ENCODE assay signal across 9 cellular contexts in the genomic region with DNA sequence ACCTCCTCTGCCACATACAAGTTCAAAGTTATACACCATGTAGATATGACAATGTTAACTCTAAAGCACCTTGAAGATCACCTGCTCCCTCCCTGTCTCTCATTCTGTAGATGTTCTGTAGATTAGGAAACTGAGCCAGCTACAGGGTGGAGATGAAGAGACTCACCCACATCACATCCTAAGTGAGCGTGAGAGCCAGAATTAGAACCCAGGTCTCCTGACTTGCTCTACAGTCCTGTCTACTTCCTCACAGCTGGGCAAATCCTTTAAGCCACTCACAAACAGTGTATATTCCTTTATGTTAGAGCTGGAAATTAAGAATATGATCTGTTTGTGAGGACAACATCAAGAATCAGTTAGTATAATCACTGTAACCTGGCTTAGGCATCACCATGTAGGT. TPM values are rescaled to one million over a fixed set of nuclear protein-coding genes. Genes with fewer than 3 reads are reported as not detected.
A peak's percentile ranks its signal among the peaks of the same experiment; 100 is the strongest.
DNase-seq lines count a peak whose midpoint lies in the region; TF ChIP-seq lines count a peak whose summit lies in the region.
"Had no signal": no experiment of that assay in that cellular context is flagged by ENCODE, and none has a peak within 500 bp of the region (broad histone marks: within the 10 kb centered on the region; RNA-seq: fewer than 3 reads in every experiment).

No MANE protein-coding gene starts in this region.

- H3K36me3 ChIP-seq in Loucy (ENCODE audit: insufficient read depth, low read length) = no peaks in the 10 kb centered on the region

- no peaks in the 10 kb centered on the region for H3K9me3 ChIP-seq in Loucy (ENCODE audit: insufficient read depth, low read depth, low read length)

- peaks cover 3% of the 10 kb centered on the region for H3K27me3 Mint-ChIP-seq in nephron progenitor cell (ENCODE audit: low read depth, poor library complexity)

- TF ChIP-seq CTCF in AG10803 (conservative IDR thresholded peaks at IDR 0.05; ENCODE audit: low read length) (no peak), Loucy (conservative IDR thresholded peaks at IDR 0.05; ENCODE audit: low read length) (no peak), dorsolateral prefrontal cortex (IDR thresholded peaks at IDR 0.05 in 54 of 56, conservative IDR thresholded peaks at IDR 0.05 in 2 of 56; ENCODE audit: low read depth in 1 of 56, partially characterized antibody in 56 of 56) (no peak), nephron progenitor cell (IDR thresholded peaks at IDR 0.05) (no peak)

- no peak overlapping the region for H2AFZ ChIP-seq in Loucy (ENCODE audit: low read length)

- peak overlapping the region in 54 of 59 donors; percentile 0 to 99 (median 94) for H3K27ac ChIP-seq in dorsolateral prefrontal cortex

- peak overlapping the region; percentile 88 for H3K4me3 Mint-ChIP-seq in nephron progenitor cell

- H3K4me1 Mint-ChIP-seq in nephron progenitor cell = peaks cover 41% of the 10 kb centered on the region

- H3K36me3 Mint-ChIP-seq in nephron progenitor cell (ENCODE audit: low read depth) = peaks cover 18% of the 10 kb centered on the region

- H3K4me2 ChIP-seq in Loucy (ENCODE audit: low read depth, low read length, poor library complexity, severe bottlenecking) = peak overlapping the region; percentile 93

- peaks cover 53% of the 10 kb centered on the region for H3K4me1 ChIP-seq in Loucy (ENCODE audit: insufficient read depth, low read length, poor library complexity, severe bottlenecking)

- H3K9me3 Mint-ChIP-seq in nephron progenitor cell = no peaks in the 10 kb centered on the region

- H3K27me3 ChIP-seq in Loucy (ENCODE audit: insufficient read depth, low read length, poor library complexity, severe bottlenecking) (no peaks in the 10 kb centered on the region), dorsolateral prefrontal cortex (no peaks in the 10 kb centered on the region)

- peaks cover 40% of the 10 kb centered on the region for H3K79me2 ChIP-seq in Loucy (ENCODE audit: insufficient read depth, low read length)

- intact Hi-C loops in dorsolateral prefrontal cortex (cut with DNase I) = loop anchor here (5.0 to 10.0 kb wide), 2 partner anchors 249 to 1097 kb away; partner anchors contain the start of genes NFYB (in 1 of the 2) and NOPCHAP1 (in 1 of the 2)

- H3K9me2 ChIP-seq in Loucy (replicated peaks; ENCODE audit: low read depth, low read length) = no peaks in the 10 kb centered on the region

- peaks cover 5% of the 10 kb centered on the region; the same call in 1 of the 2 replicates for H3F3A ChIP-seq in Loucy (ENCODE audit: low read depth)

- no peak overlapping the region for H3K27ac Mint-ChIP-seq in nephron progenitor cell

- H3K4me3 ChIP-seq in AG10803 (ENCODE audit: low read length) = peak overlapping the region; percentile 86
- H3K4me3 ChIP-seq in Loucy (ENCODE audit: low read length, poor library complexity, severe bottlenecking) = peak overlapping the region; percentile 82
- H3K4me3 ChIP-seq in dorsolateral prefrontal cortex = peak overlapping the region; percentile 45 to 96 (median 88)

- H3K9ac ChIP-seq in Loucy (ENCODE audit: low read depth, low read length, poor library complexity, severe bottlenecking) = peak overlapping the region; percentile 73

- DNase-seq in AG10803 (ENCODE audit: low read depth) = no peak
- DNase-seq in dorsolateral prefrontal cortex = no peak
- no peak for DNase-seq in nephron progenitor cell
- no peak for DNase-seq in SKM-1 (lab: John Stamatoyannopoulos, UW; ENCODE audit: unreplicated experiment)
- DNase-seq in NCI-H446 treated with DMSO at 0.1 percent for 48 hours (lab: John Stamatoyannopoulos, UW) = no peak
- no peak for DNase-seq in Kasumi-1 (lab: John Stamatoyannopoulos, UW)
- DNase-seq in NCI-H1436 treated with DMSO at 0.1 percent for 48 hours (lab: John Stamatoyannopoulos, UW) = no peak
- DNase-seq: activated gamma-delta T cell treated with Interleukin-2 at 50 U/mL for 16 hours had no signal

- H4K20me1 ChIP-seq in Loucy (ENCODE audit: insufficient read depth, low read length, poor library complexity, severe bottlenecking) = no peaks in the 10 kb centered on the region

RNA-seq across cellular contexts. Expression of gene APPL2, which starts 1.8 kb away (rescaled TPM):
- total RNA-seq in dorsolateral prefrontal cortex = 10 to 100 TPM; 39.6 to 97.0 (median 66.6) TPM
